Comparison of ENCODE assay signal across 1 cellular context in the genomic region with DNA sequence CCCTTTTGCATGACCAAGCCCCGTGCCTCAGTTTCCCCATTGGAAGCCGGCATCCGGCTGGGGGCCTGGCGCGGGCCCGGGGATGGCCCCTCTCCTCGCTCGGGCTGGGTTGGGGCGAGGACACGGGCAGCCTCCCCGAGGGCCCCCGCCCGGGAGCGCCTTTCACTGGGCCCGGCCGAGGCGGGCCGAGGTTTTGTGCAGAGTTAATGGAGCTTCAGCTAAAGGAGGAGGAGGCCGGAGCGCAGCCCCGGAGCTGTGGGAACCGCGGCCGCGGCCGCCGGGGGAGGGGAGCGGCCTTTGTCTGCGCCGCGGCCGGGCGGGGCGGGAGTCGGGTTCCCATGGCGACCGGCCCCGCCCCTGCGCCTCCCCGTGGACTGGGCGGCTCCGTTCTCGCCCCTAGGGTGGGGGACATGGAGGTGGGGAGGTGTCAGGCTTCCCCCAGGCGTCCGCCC.
TF ChIP-seq lines count a peak whose summit lies in the region.

No MANE protein-coding gene starts in this region.

TF ChIP-seq in SK-N-SH, 30 proteins besides CTCF, POLR2A, EP300 and RAD21 (continued from another document):
- no peak for TF ChIP-seq SMC3 (IDR thresholded peaks at IDR 0.05; ENCODE audit: low read depth, low read length)
- TF ChIP-seq RXRA (IDR thresholded peaks at IDR 0.05; ENCODE audit: borderline replicate concordance, low read depth): no peak
- no peak for TF ChIP-seq TAF1 (IDR thresholded peaks at IDR 0.05; ENCODE audit: borderline replicate concordance, low read depth, low read length)
- TF ChIP-seq, protein P1, sequence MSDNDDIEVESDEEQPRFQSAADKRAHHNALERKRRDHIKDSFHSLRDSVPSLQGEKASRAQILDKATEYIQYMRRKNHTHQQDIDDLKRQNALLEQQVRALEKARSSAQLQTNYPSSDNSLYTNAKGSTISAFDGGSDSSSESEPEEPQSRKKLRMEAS (IDR thresholded peaks at IDR 0.05; ENCODE audit: low read depth): no peak
- TF ChIP-seq, protein P2, sequence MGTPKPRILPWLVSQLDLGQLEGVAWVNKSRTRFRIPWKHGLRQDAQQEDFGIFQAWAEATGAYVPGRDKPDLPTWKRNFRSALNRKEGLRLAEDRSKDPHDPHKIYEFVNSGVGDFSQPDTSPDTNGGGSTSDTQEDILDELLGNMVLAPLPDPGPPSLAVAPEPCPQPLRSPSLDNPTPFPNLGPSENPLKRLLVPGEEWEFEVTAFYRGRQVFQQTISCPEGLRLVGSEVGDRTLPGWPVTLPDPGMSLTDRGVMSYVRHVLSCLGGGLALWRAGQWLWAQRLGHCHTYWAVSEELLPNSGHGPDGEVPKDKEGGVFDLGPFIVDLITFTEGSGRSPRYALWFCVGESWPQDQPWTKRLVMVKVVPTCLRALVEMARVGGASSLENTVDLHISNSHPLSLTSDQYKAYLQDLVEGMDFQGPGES (IDR thresholded peaks at IDR 0.05; ENCODE audit: low read depth, low read length): no peak
